Comparison of ENCODE assay signal across 8 cellular contexts in genomic region chr16:56424791-56425438, GRCh38. TPM values are rescaled to one million over a fixed set of nuclear protein-coding genes. Genes with fewer than 3 reads are reported as not detected.
DNase-seq lines count a peak whose midpoint lies in the region; ATAC-seq and TF ChIP-seq lines count a peak whose summit lies in the region.

No MANE protein-coding gene starts in this region.

- no peaks in the 10 kb centered on the region for H3K27me3 Mint-ChIP-seq in activated naive CD4-positive, alpha-beta T cell treated with anti-CD3 and anti-CD28 coated beads for 36 hours (ENCODE audit: low read depth)

- ATAC-seq in GM18517 (IDR thresholded peaks at IDR 0.05; ENCODE audit: unreplicated experiment) (peak; percentile 16), HG02763 (IDR thresholded peaks at IDR 0.05; ENCODE audit: unreplicated experiment) (peak; percentile 32)

- H2AFZ ChIP-seq in OCI-LY7 (ENCODE audit: low read length), result 0 out of 2 replicates have a peak overlapping the region, but pooled peaks have one; percentile 33

- POLR2A ChIA-PET in OCI-LY7 (lab: Charles Lee), result interaction anchor here (1.2 to 1.8 kb wide), 2 partner anchors 24 to 26 kb away, joined by 3 to 8 read pairs; partner anchors contain the start of genes NUDT21 and OGFOD1

- H3K27ac ChIP-seq in OCI-LY7 (ENCODE audit: low read depth, low read length, poor library complexity, severe bottlenecking) (peak overlapping the region; percentile 72), prostate gland (peak overlapping the region; percentile 82 to 85)

- H3K9me3 Mint-ChIP-seq in activated naive CD4-positive, alpha-beta T cell treated with anti-CD3 and anti-CD28 coated beads for 36 hours, result no peaks in the 10 kb centered on the region

- peaks cover 5% of the 10 kb centered on the region; the same call in 1 of the 2 replicates for H4K20me1 ChIP-seq in OCI-LY7 (ENCODE audit: insufficient read depth, low read length)

- intact Hi-C loops in OCI-LY7 (cut with micrococcal nuclease; ENCODE audit: unreplicated experiment), result loop anchor here (2.0 kb wide), 1 partner anchor 26 kb away; the partner anchor contains the start of genes NUDT21 and OGFOD1
- intact Hi-C loops in activated naive CD4-positive, alpha-beta T cell treated with anti-CD3 and anti-CD28 coated beads for 36 hours (cut with micrococcal nuclease), result loop anchor here (1.0 to 10.0 kb wide), 3 partner anchors 26 to 230 kb away; partner anchors contain the start of genes GNAO1, NUDT21 and OGFOD1
- intact Hi-C loops in cardiac septum (cut with DNase I), result no loop called here
- intact Hi-C loops in prostate gland (cut with DNase I), result no loop called here

- peak overlapping the region; percentile 90 for H3K4me2 ChIP-seq in OCI-LY7 (ENCODE audit: low read length)

- no peaks in the 10 kb centered on the region for H3K9me2 ChIP-seq in OCI-LY7 (ENCODE audit: insufficient read depth, low read length)

- WGBS in prostate gland, result 1% methylated on average over 37 of the region's 79 CpGs

- no peaks in the 10 kb centered on the region for H3K9me3 ChIP-seq in OCI-LY7 (ENCODE audit: low read length)
- no peaks in the 10 kb centered on the region for H3K9me3 ChIP-seq in prostate gland

- H3K4me1 ChIP-seq in OCI-LY7 (ENCODE audit: insufficient read depth, low read length, poor library complexity, severe bottlenecking) (peaks cover 45% of the 10 kb centered on the region), prostate gland (replicated peaks) (peaks cover 2% of the 10 kb centered on the region)

- peak overlapping the region; percentile 88 for H3K4me3 ChIP-seq in OCI-LY7 (ENCODE audit: low read depth, low read length, poor library complexity, severe bottlenecking)
- H3K4me3 ChIP-seq in prostate gland, result peak overlapping the region; percentile 79 to 87

- H3K27ac Mint-ChIP-seq in activated naive CD4-positive, alpha-beta T cell treated with anti-CD3 and anti-CD28 coated beads for 36 hours, result no peak overlapping the region

- H3K4me3 Mint-ChIP-seq in activated naive CD4-positive, alpha-beta T cell treated with anti-CD3 and anti-CD28 coated beads for 36 hours, result peak overlapping the region; percentile 88

- TF ChIP-seq CTCF in OCI-LY7 (conservative IDR thresholded peaks at IDR 0.05; ENCODE audit: low read length), result no peak
- TF ChIP-seq CTCF in prostate gland (IDR thresholded peaks at IDR 0.05), result no peak

- BruUV-seq in OCI-LY7 (replicated peaks; lab: Mats Ljungman, UMichigan), result no TSS peak

- DNase-seq in OCI-LY7 (ENCODE audit: low spot score) (no peak), cardiac septum (ENCODE audit: low spot score) (peak; percentile 79), prostate gland (ENCODE audit: low spot score) (peak; percentile 8), superior temporal gyrus (ENCODE audit: extremely low spot score) (no peak), HPDE6-E6E7 (ENCODE audit: extremely low spot score) (no peak)
- DNase-seq in activated naive CD4-positive, alpha-beta T cell treated with anti-CD3 and anti-CD28 coated beads for 36 hours, result peak; percentile 40

- CTCF ChIA-PET in OCI-LY7 (lab: Charles Lee; ENCODE audit: unreplicated experiment), result no interaction called here
- CTCF ChIA-PET in activated naive CD4-positive, alpha-beta T cell treated with anti-CD3 and anti-CD28 coated beads for 36 hours (lab: Charles Lee), result interaction anchor here (0.6 kb wide), 1 partner anchor 270 kb away, joined by 3 read pairs; no protein-coding TSS in a partner anchor

- TF ChIP-seq POLR2A in prostate gland (IDR thresholded peaks at IDR 0.05), result no peak

- H3K36me3 Mint-ChIP-seq in activated naive CD4-positive, alpha-beta T cell treated with anti-CD3 and anti-CD28 coated beads for 36 hours (ENCODE audit: low read depth), result peaks cover 2% of the 10 kb centered on the region

- H3K4me1 Mint-ChIP-seq in activated naive CD4-positive, alpha-beta T cell treated with anti-CD3 and anti-CD28 coated beads for 36 hours (ENCODE audit: low read depth), result peaks cover 33% of the 10 kb centered on the region

- H3K79me2 ChIP-seq in OCI-LY7 (ENCODE audit: insufficient read depth, low read depth, low read length), result peaks cover 51% of the 10 kb centered on the region

- no peaks in the 10 kb centered on the region for H3K27me3 ChIP-seq in prostate gland (replicated peaks; ENCODE audit: insufficient read depth)

- H3K36me3 ChIP-seq in OCI-LY7 (ENCODE audit: insufficient read depth, low read length), result peaks cover 13% of the 10 kb centered on the region
- H3K36me3 ChIP-seq in prostate gland, result no peaks in the 10 kb centered on the region

RNA-seq across cellular contexts. Expression of gene AMFR, which starts 0.4 kb away (rescaled TPM):
- 87.7 and 108 TPM in 2 replicates for total RNA-seq in OCI-LY7 (2014; rRNA removed; shearing (Covaris generic))
- 101 and 105 TPM in 2 replicates for total RNA-seq in OCI-LY7 (2022)
- total RNA-seq in activated naive CD4-positive, alpha-beta T cell treated with anti-CD3 and anti-CD28 coated beads for 36 hours, result 10 to 100 TPM; 26.7 to 33.0 TPM
- 79.4 TPM for total RNA-seq in cardiac septum
- total RNA-seq in prostate gland, result 100 to 1,000 TPM; 123 to 261 TPM

RNA-seq across cellular contexts. Expression of gene NUDT21, which starts 26.2 kb away (rescaled TPM):
- total RNA-seq in OCI-LY7 (2014; rRNA removed; shearing (Covaris generic)), result 123 and 229 TPM in 2 replicates
- 270 and 273 TPM in 2 replicates for total RNA-seq in OCI-LY7 (2022)
- total RNA-seq in activated naive CD4-positive, alpha-beta T cell treated with anti-CD3 and anti-CD28 coated beads for 36 hours, result 100 to 1,000 TPM; 324 to 330 TPM
- total RNA-seq in cardiac septum, result 66.2 TPM
- total RNA-seq in prostate gland, result 10 to 100 TPM; 46.4 to 47.2 TPM

RNA-seq across cellular contexts. Expression of gene OGFOD1, which starts 26.4 kb away (rescaled TPM):
- total RNA-seq in OCI-LY7 (2014; rRNA removed; shearing (Covaris generic)), result 35.1 and 78.7 TPM in 2 replicates
- 45.3 and 56.8 TPM in 2 replicates for total RNA-seq in OCI-LY7 (2022)
- 10 to 100 TPM; 48.5 to 50.6 TPM for total RNA-seq in activated naive CD4-positive, alpha-beta T cell treated with anti-CD3 and anti-CD28 coated beads for 36 hours
- total RNA-seq in cardiac septum, result 30.1 TPM
- total RNA-seq in prostate gland, result 10 to 100 TPM; 18.5 to 57.2 TPM

Comparison
In these comparisons a context has a peak if more than half of its experiments do, and no peak if none do; other contexts are left out.
1. DNase-seq: peak in activated naive CD4-positive, alpha-beta T cell treated with anti-CD3 and anti-CD28 coated beads for 36 hours (single experiment), cardiac septum (single experiment) and prostate gland (single experiment); none in OCI-LY7 (single experiment), superior temporal gyrus (single experiment) and HPDE6-E6E7 (single experiment).
2. intact Hi-C loops: an anchor here in OCI-LY7 (2.0 kb wide) and activated naive CD4-positive, alpha-beta T cell treated with anti-CD3 and anti-CD28 coated beads for 36 hours (1.0 to 10.0 kb wide); none called in cardiac septum and prostate gland.